In genomic region chr11:59008942-59009341, GRCh38 we compare ENCODE assay signal across 24 cellular contexts.
"Had no signal": no experiment of that assay in that cellular context is flagged by ENCODE, and none has a peak within 500 bp of the region (broad histone marks: within the 10 kb centered on the region; RNA-seq: fewer than 3 reads in every experiment).

No MANE protein-coding gene starts in this region.

- H3K4me1 ChIP-seq: foreskin keratinocyte, left lung, testis, uterus had no signal

- H3K36me3 ChIP-seq: left lung, uterus had no signal

- H3K27me3 Mint-ChIP-seq: brain; dendritic cell treated with granulocyte-macrophage colony-stimulating factor and Interleukin-4, amounts not matched to agents 40 ng/mL and 50 ng/mL, for 4 days; stimulated activated naive B cell treated with anti-CD40 and anti-IgM and Interleukin-4, amounts not matched to agents 10 μg/mL and 1 μg/mL and 100 μg/mL, for 72 hours had no signal

- H3K9me3 ChIP-seq: left lung, testis, uterus had no signal

- DNase-seq: activated CD4-positive, alpha-beta T cell treated with anti-CD3 and anti-CD28 coated beads, Interleukin-2, amount 10 ng/mL, durations not matched to agents 7 days and 5 days; activated CD4-positive, CD25-positive, alpha-beta regulatory T cell treated with anti-CD3 and anti-CD28 coated beads, Interleukin-2, amount 50 U/mL, for 72 hours; activated CD8-positive, alpha-beta memory T cell treated with anti-CD3 and anti-CD28 coated beads, Interleukin-2, amount 10 ng/mL, durations not matched to agents 7 days and 5 days; activated CD8-positive, alpha-beta T cell treated with anti-CD3 and anti-CD28 coated beads for 36 hours; activated gamma-delta T cell treated with Interleukin-2 at 50 U/mL for 16 hours; activated T-cell treated with anti-CD3 and anti-CD28 coated beads for 4 hours; anterior cingulate cortex; caudate nucleus; effector CD4-positive, alpha-beta T cell; foreskin keratinocyte; left lung; natural killer cell; small intestine; stimulated activated CD4-positive, alpha-beta T cell treated with anti-CD3 and anti-CD28 coated beads, Interleukin-2, amount 100 ng/mL, for 24 hours; stimulated activated naive B cell treated with anti-CD40 and anti-IgM and Interleukin-4, amounts not matched to agents 10 μg/mL and 1 μg/mL and 100 μg/mL, for 72 hours; testis; trophoblast cell; uterus had no signal

- H3K36me3 Mint-ChIP-seq: activated CD8-positive, alpha-beta memory T cell treated with anti-CD3 and anti-CD28 coated beads, Interleukin-2, amount 10 ng/mL, durations not matched to agents 7 days and 5 days; activated naive CD4-positive, alpha-beta T cell treated with anti-CD3 and anti-CD28 coated beads, Interleukin-2, amount 50 U/mL, for 24 hours; brain; natural killer cell had no signal

- H3K27ac Mint-ChIP-seq: activated CD4-positive, alpha-beta T cell treated with anti-CD3 and anti-CD28 coated beads, Interleukin-2, amount 10 ng/mL, durations not matched to agents 7 days and 5 days; activated CD8-positive, alpha-beta memory T cell treated with anti-CD3 and anti-CD28 coated beads, Interleukin-2, amount 10 ng/mL, durations not matched to agents 7 days and 5 days; activated CD8-positive, alpha-beta T cell treated with anti-CD3 and anti-CD28 coated beads for 36 hours; activated naive CD4-positive, alpha-beta T cell treated with anti-CD3 and anti-CD28 coated beads, Interleukin-2, amount 50 U/mL, for 24 hours; activated T-helper 1 cell treated with anti-CD3 and anti-CD28 coated beads, Interleukin-12 subunit alpha, Interleukin-12 subunit beta, Interleukin-2, Interleukin-4 antibody, amounts not matched to agents 30 ng/mL and 10 ng/mL and 1 ng/mL, durations not matched to agents 14 hours and 24 hours and 36 hours; brain; dendritic cell treated with granulocyte-macrophage colony-stimulating factor and Interleukin-4, amounts not matched to agents 40 ng/mL and 50 ng/mL, for 4 days; natural killer cell had no signal

- ATAC-seq: activated CD8-positive, alpha-beta memory T cell treated with anti-CD3 and anti-CD28 coated beads, Interleukin-2, amount 10 ng/mL, durations not matched to agents 7 days and 5 days; activated CD8-positive, alpha-beta T cell treated with anti-CD3 and anti-CD28 coated beads for 36 hours; foreskin keratinocyte; left lung; sciatic nerve had no signal

- H3K9me3 Mint-ChIP-seq: activated CD4-positive, alpha-beta T cell treated with anti-CD3 and anti-CD28 coated beads, Interleukin-2, amount 10 ng/mL, durations not matched to agents 7 days and 5 days; activated CD8-positive, alpha-beta T cell treated with anti-CD3 and anti-CD28 coated beads for 36 hours; activated naive CD4-positive, alpha-beta T cell treated with anti-CD3 and anti-CD28 coated beads, Interleukin-2, amount 50 U/mL, for 24 hours; activated T-helper 1 cell treated with anti-CD3 and anti-CD28 coated beads, Interleukin-12 subunit alpha, Interleukin-12 subunit beta, Interleukin-2, Interleukin-4 antibody, amounts not matched to agents 30 ng/mL and 10 ng/mL and 1 ng/mL, durations not matched to agents 14 hours and 24 hours and 36 hours; brain; dendritic cell treated with granulocyte-macrophage colony-stimulating factor and Interleukin-4, amounts not matched to agents 40 ng/mL and 50 ng/mL, for 4 days; natural killer cell had no signal

- H3K4me1 Mint-ChIP-seq: activated CD4-positive, alpha-beta T cell treated with anti-CD3 and anti-CD28 coated beads, Interleukin-2, amount 10 ng/mL, durations not matched to agents 7 days and 5 days; activated CD8-positive, alpha-beta memory T cell treated with anti-CD3 and anti-CD28 coated beads, Interleukin-2, amount 10 ng/mL, durations not matched to agents 7 days and 5 days; brain; natural killer cell had no signal

- H3K27me3 ChIP-seq: foreskin keratinocyte, left lung, testis, uterus had no signal

- H3K4me3 ChIP-seq: left lung, lung, testis, uterus had no signal

- H3K4me3 Mint-ChIP-seq: activated CD4-positive, alpha-beta T cell treated with anti-CD3 and anti-CD28 coated beads, Interleukin-2, amount 10 ng/mL, durations not matched to agents 7 days and 5 days; activated CD8-positive, alpha-beta memory T cell treated with anti-CD3 and anti-CD28 coated beads, Interleukin-2, amount 10 ng/mL, durations not matched to agents 7 days and 5 days; activated CD8-positive, alpha-beta T cell treated with anti-CD3 and anti-CD28 coated beads for 36 hours; activated naive CD4-positive, alpha-beta T cell treated with anti-CD3 and anti-CD28 coated beads, Interleukin-2, amount 50 U/mL, for 24 hours; activated T-helper 1 cell treated with anti-CD3 and anti-CD28 coated beads, Interleukin-12 subunit alpha, Interleukin-12 subunit beta, Interleukin-2, Interleukin-4 antibody, amounts not matched to agents 30 ng/mL and 10 ng/mL and 1 ng/mL, durations not matched to agents 14 hours and 24 hours and 36 hours; brain; dendritic cell treated with granulocyte-macrophage colony-stimulating factor and Interleukin-4, amounts not matched to agents 40 ng/mL and 50 ng/mL, for 4 days; natural killer cell had no signal

- H3K27ac ChIP-seq: foreskin keratinocyte, left lung, testis, uterus had no signal
